In the genomic region with DNA sequence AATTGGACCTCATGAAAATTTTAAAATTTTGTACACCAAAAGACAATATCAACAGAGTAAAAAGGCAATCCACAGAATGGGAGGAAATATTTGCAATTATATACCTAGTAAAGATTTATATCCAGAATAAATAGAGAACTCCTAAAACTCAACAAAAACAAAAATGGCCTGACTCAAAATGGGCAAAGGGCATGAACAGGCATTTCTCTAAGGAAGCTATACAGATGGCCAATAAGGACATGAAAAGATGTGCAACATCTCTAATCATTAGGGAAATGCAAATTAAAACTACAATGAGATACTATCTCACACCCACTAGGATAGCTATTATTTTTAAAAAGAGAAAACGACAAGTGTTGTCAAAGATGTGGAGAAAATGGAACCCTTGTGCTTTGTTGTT, we compare ENCODE assay signal across 33 cellular contexts. TPM values are rescaled to one million over a fixed set of nuclear protein-coding genes. Genes with fewer than 3 reads are reported as not detected.
"Had no signal": no experiment of that assay in that cellular context is flagged by ENCODE, and none has a peak within 500 bp of the region (broad histone marks: within the 10 kb centered on the region; RNA-seq: fewer than 3 reads in every experiment).

No MANE protein-coding gene starts in this region.

- ATAC-seq: naive thymus-derived CD4-positive, alpha-beta T cell; natural killer cell treated with Interleukin-12 subunit alpha and Interleukin-12 subunit beta and Interleukin-15 and Interleukin-18, amount 100 ng/mL, for 72 hours; stimulated activated naive B cell treated with anti-CD40 and anti-IgM and Interleukin-4, amounts not matched to agents 10 μg/mL and 1 μg/mL and 100 μg/mL, for 72 hours; stimulated activated naive CD8-positive, alpha-beta T cell treated with anti-CD3 and anti-CD28 coated beads, Interleukin-15, Interleukin-2, amounts not matched to agents 100 U/mL and 50 U/mL, for 24 hours had no signal

- H3K27me3 Mint-ChIP-seq: progenitor cell of endocrine pancreas; stimulated activated naive B cell treated with anti-CD40 and anti-IgM and Interleukin-4, amounts not matched to agents 10 μg/mL and 1 μg/mL and 100 μg/mL, for 72 hours had no signal

- DNase-seq: left ventricle myocardium inferior; mesenchymal stem cell; naive thymus-derived CD4-positive, alpha-beta T cell; ovary; stimulated activated CD4-positive, alpha-beta T cell treated with anti-CD3 and anti-CD28 coated beads, Interleukin-1b, Interleukin-23, amount 100 ng/mL, for 48 hours; stimulated activated CD4-positive, alpha-beta T cell treated with anti-CD3 and anti-CD28 coated beads, Interleukin-2, amount 100 ng/mL, for 48 hours; stimulated activated CD4-positive, alpha-beta T cell treated with anti-CD3 and anti-CD28 coated beads, Interleukin-4, amount 100 ng/mL, for 4 hours; stimulated activated CD8-positive, alpha-beta memory T cell treated with anti-CD3 and anti-CD28 coated beads, Interleukin-4, amount 100 ng/mL, for 48 hours; stimulated activated naive B cell treated with anti-CD40 and anti-IgM and Interleukin-4, amounts not matched to agents 10 μg/mL and 1 μg/mL and 100 μg/mL, for 72 hours; stimulated activated naive CD8-positive, alpha-beta T cell treated with anti-CD3 and anti-CD28 coated beads, Interleukin-15, Interleukin-2, amounts not matched to agents 100 U/mL and 50 U/mL, for 24 hours; stomach; testis; thyroid gland; transverse colon; upper lobe of left lung had no signal

- H3K27ac Mint-ChIP-seq: mesothelial cell of epicardium; naive thymus-derived CD4-positive, alpha-beta T cell; natural killer cell treated with Interleukin-12 subunit alpha and Interleukin-12 subunit beta and Interleukin-15 and Interleukin-18, amount 100 ng/mL, for 72 hours; progenitor cell of endocrine pancreas; stimulated activated naive B cell treated with anti-CD40 and anti-IgM and Interleukin-4, amounts not matched to agents 10 μg/mL and 1 μg/mL and 100 μg/mL, for 72 hours had no signal

- H3K4me3 Mint-ChIP-seq: mesothelial cell of epicardium; naive thymus-derived CD4-positive, alpha-beta T cell; natural killer cell treated with Interleukin-12 subunit alpha and Interleukin-12 subunit beta and Interleukin-15 and Interleukin-18, amount 100 ng/mL, for 72 hours had no signal

- H3K9me3 Mint-ChIP-seq: natural killer cell treated with Interleukin-12 subunit alpha and Interleukin-12 subunit beta and Interleukin-15 and Interleukin-18, amount 100 ng/mL, for 72 hours had no signal

- H3K36me3 Mint-ChIP-seq: mesothelial cell of epicardium; natural killer cell treated with Interleukin-12 subunit alpha and Interleukin-12 subunit beta and Interleukin-15 and Interleukin-18, amount 100 ng/mL, for 72 hours; stimulated activated naive B cell treated with anti-CD40 and anti-IgM and Interleukin-4, amounts not matched to agents 10 μg/mL and 1 μg/mL and 100 μg/mL, for 72 hours had no signal

RNA-seq across cellular contexts. Expression of a gene that starts 10.9 kb away (rescaled TPM):
- total RNA-seq: hepatocyte; kidney epithelial cell; left ventricle myocardium inferior; lower leg skin; lung microvascular endothelial cell; mesothelial cell of epicardium; mononuclear cell; naive thymus-derived CD4-positive, alpha-beta T cell; natural killer cell treated with Interleukin-12 subunit alpha and Interleukin-12 subunit beta and Interleukin-15 and Interleukin-18, amount 100 ng/mL, for 72 hours; omental fat pad; ovary; progenitor cell of endocrine pancreas; pulmonary artery endothelial cell; renal cortical epithelial cell; right atrium auricular region; skeletal muscle tissue; smooth muscle cell; stomach; testis; thyroid gland; transverse colon; urinary bladder; vagina had no signal
- polyA plus RNA-seq: hepatocyte, neural cell, ovary, smooth muscle cell, stomach had no signal

RNA-seq across cellular contexts. Expression of a gene that starts 34.8 kb away (rescaled TPM):
- total RNA-seq: left ventricle myocardium inferior, right atrium auricular region, right lobe of liver, skeletal muscle tissue, urinary bladder, vagina had no signal
